18 cellular contexts compared by ENCODE assay signal in the genomic region with DNA sequence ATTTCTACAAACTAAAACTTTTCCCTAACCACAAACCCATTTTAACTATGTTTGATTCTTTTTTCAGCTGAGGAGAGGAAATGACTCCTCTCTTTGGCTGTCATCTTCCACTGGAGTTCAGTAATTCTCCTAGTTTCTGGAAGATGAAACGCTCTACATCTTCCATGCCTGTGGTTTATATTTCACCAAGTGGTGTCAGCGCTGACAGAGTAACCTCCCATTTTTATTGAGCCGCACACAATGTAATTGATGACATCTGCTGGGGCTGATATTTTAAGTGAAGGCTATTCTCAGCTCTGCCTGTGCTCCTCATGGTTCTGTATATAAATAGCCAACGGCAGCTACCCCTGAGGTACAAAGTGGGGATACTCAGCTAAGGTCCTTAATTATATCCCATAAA.
A peak's percentile ranks its signal among the peaks of the same experiment; 100 is the strongest.
DNase-seq lines count a peak whose midpoint lies in the region; ATAC-seq and TF ChIP-seq lines count a peak whose summit lies in the region.
"Had no signal": no experiment of that assay in that cellular context is flagged by ENCODE, and none has a peak within 500 bp of the region (broad histone marks: within the 10 kb centered on the region; RNA-seq: fewer than 3 reads in every experiment).

No MANE protein-coding gene starts in this region.

- H3K9me3 Mint-ChIP-seq in osteocyte (ENCODE audit: unreplicated experiment) (peaks cover 4% of the 10 kb centered on the region), glutamatergic neuron (ENCODE audit: unreplicated experiment) (no peaks in the 10 kb centered on the region)
- H3K9me3 Mint-ChIP-seq: activated CD4-positive, alpha-beta memory T cell treated with anti-CD3 and anti-CD28 coated beads for 36 hours; activated naive CD8-positive, alpha-beta T cell treated with anti-CD3 and anti-CD28 coated beads for 36 hours; endodermal cell had no signal

- no peak for ATAC-seq in GM18498 (IDR thresholded peaks at IDR 0.05; ENCODE audit: unreplicated experiment)
- ATAC-seq: upper lobe of right lung had no signal

- no peaks in the 10 kb centered on the region for H3K36me3 ChIP-seq in neural cell (ENCODE audit: insufficient read depth, low read length)
- H3K36me3 ChIP-seq: BLaER1, upper lobe of right lung had no signal

- H3K4me3 Mint-ChIP-seq in osteocyte (ENCODE audit: unreplicated experiment) (no peak overlapping the region), glutamatergic neuron (ENCODE audit: unreplicated experiment) (no peak overlapping the region)
- H3K4me3 Mint-ChIP-seq: activated CD4-positive, alpha-beta memory T cell treated with anti-CD3 and anti-CD28 coated beads for 36 hours; activated naive CD8-positive, alpha-beta T cell treated with anti-CD3 and anti-CD28 coated beads for 36 hours; endodermal cell had no signal

- no peaks in the 10 kb centered on the region for H3K79me2 ChIP-seq in neural cell (replicated peaks; ENCODE audit: insufficient read depth, low read length)

- no peaks in the 10 kb centered on the region for H3F3A ChIP-seq in neural cell (ENCODE audit: insufficient read depth, low read length, poor library complexity, severe bottlenecking)

- H3K27ac Mint-ChIP-seq in osteocyte (ENCODE audit: unreplicated experiment) (no peak overlapping the region), glutamatergic neuron (ENCODE audit: unreplicated experiment) (no peak overlapping the region)
- H3K27ac Mint-ChIP-seq: activated CD4-positive, alpha-beta memory T cell treated with anti-CD3 and anti-CD28 coated beads for 36 hours; activated naive CD8-positive, alpha-beta T cell treated with anti-CD3 and anti-CD28 coated beads for 36 hours; endodermal cell had no signal

- H3K27me3 Mint-ChIP-seq in osteocyte (ENCODE audit: unreplicated experiment) (peaks cover 2% of the 10 kb centered on the region), glutamatergic neuron (ENCODE audit: unreplicated experiment) (no peaks in the 10 kb centered on the region)

- TF ChIP-seq CTCF in AG10803 (conservative IDR thresholded peaks at IDR 0.05; ENCODE audit: low read length) (no peak), neural cell (IDR thresholded peaks at IDR 0.05; ENCODE audit: poor library complexity, severe bottlenecking) (no peak), osteocyte (IDR thresholded peaks at IDR 0.05) (no peak), glutamatergic neuron (IDR thresholded peaks at IDR 0.05; ENCODE audit: partially characterized antibody, unreplicated experiment) (no peak)

- no peaks in the 10 kb centered on the region for H4K20me1 ChIP-seq in neural cell (ENCODE audit: insufficient read depth)
- H4K20me1 ChIP-seq: BLaER1 had no signal

- H3K4me3 ChIP-seq in AG10803 (ENCODE audit: low read length) (no peak overlapping the region), neural cell (ENCODE audit: low read length) (no peak overlapping the region)
- H3K4me3 ChIP-seq: BLaER1, upper lobe of right lung had no signal

- no peak overlapping the region for H3K4me2 ChIP-seq in neural cell (ENCODE audit: low read length)
- H3K4me2 ChIP-seq: BLaER1 had no signal

- DNase-seq in AG10803 (ENCODE audit: low read depth) (peak; percentile 96), M059J (ENCODE audit: low read depth) (peak; percentile 89), fibroblast of peridontal ligament (ENCODE audit: extremely low read depth) (peak; percentile 95), osteocyte (ENCODE audit: extremely low spot score, unreplicated experiment) (no peak), glutamatergic neuron (no peak), RPMI8226 (no peak)
- DNase-seq: activated CD4-positive, alpha-beta memory T cell treated with anti-CD3 and anti-CD28 coated beads for 36 hours; activated naive CD8-positive, alpha-beta T cell treated with anti-CD3 and anti-CD28 coated beads for 36 hours; activated T-cell treated with anti-CD3 and anti-CD28 coated beads, Interleukin-2, amount 50 U/mL, for 48 hours; DMS153; endodermal cell; midbrain; NCI-H146; occipital lobe; upper lobe of right lung had no signal

- no peaks in the 10 kb centered on the region for H3K9me2 ChIP-seq in neural cell (ENCODE audit: insufficient read depth, low read length)

- no peak for TF ChIP-seq EP300 in neural cell (conservative IDR thresholded peaks at IDR 0.05; ENCODE audit: poor library complexity, severe bottlenecking)

- peaks cover 12% of the 10 kb centered on the region for H3K36me3 Mint-ChIP-seq in osteocyte (ENCODE audit: unreplicated experiment)
- no peaks in the 10 kb centered on the region for H3K36me3 Mint-ChIP-seq in glutamatergic neuron (ENCODE audit: unreplicated experiment)
- H3K36me3 Mint-ChIP-seq: activated CD4-positive, alpha-beta memory T cell treated with anti-CD3 and anti-CD28 coated beads for 36 hours; activated naive CD8-positive, alpha-beta T cell treated with anti-CD3 and anti-CD28 coated beads for 36 hours had no signal

- no peaks in the 10 kb centered on the region for H3K9me3 ChIP-seq in neural cell (ENCODE audit: low read length)
- H3K9me3 ChIP-seq: BLaER1, upper lobe of right lung had no signal

- no peak overlapping the region for H3K9ac ChIP-seq in neural cell (ENCODE audit: low read length)
- H3K9ac ChIP-seq: BLaER1 had no signal

- no peak overlapping the region for H2AFZ ChIP-seq in neural cell (ENCODE audit: low read depth, low read length)

- peaks cover 13% of the 10 kb centered on the region for H3K4me1 Mint-ChIP-seq in osteocyte (ENCODE audit: unreplicated experiment)
- no peaks in the 10 kb centered on the region for H3K4me1 Mint-ChIP-seq in glutamatergic neuron (ENCODE audit: low read depth, unreplicated experiment)
- H3K4me1 Mint-ChIP-seq: activated naive CD8-positive, alpha-beta T cell treated with anti-CD3 and anti-CD28 coated beads for 36 hours had no signal

- no peaks in the 10 kb centered on the region for H3K27me3 ChIP-seq in neural cell (ENCODE audit: insufficient read depth, low read depth, low read length)
- H3K27me3 ChIP-seq: BLaER1, upper lobe of right lung had no signal

- no peak overlapping the region for H3K27ac ChIP-seq in neural cell (ENCODE audit: low read length)
- H3K27ac ChIP-seq: BLaER1, upper lobe of right lung had no signal

- TF ChIP-seq RAD21 in neural cell (conservative IDR thresholded peaks at IDR 0.05): no peak

TF ChIP-seq in neural cell, 6 proteins besides CTCF, POLR2A, EP300 and RAD21:
- peak; percentile 18 for TF ChIP-seq POLR2AphosphoS5 (IDR thresholded peaks at IDR 0.05)
- TF ChIP-seq SMC3 (conservative IDR thresholded peaks at IDR 0.05; ENCODE audit: poor library complexity): no peak

Comparison
In these comparisons a context has a peak if more than half of its experiments do, and no peak if none do; other contexts are left out.
1. DNase-seq: peak in AG10803 (single experiment), M059J (single experiment) and fibroblast of peridontal ligament (single experiment); none in osteocyte (single experiment), glutamatergic neuron (single experiment) and RPMI8226 (single experiment).